19 cellular contexts compared by ENCODE assay signal in genomic region chr17:73118139-73118538, GRCh38. TPM values are rescaled to one million over a fixed set of nuclear protein-coding genes. Genes with fewer than 3 reads are reported as not detected.
"Had no signal": no experiment of that assay in that cellular context is flagged by ENCODE, and none has a peak within 500 bp of the region (broad histone marks: within the 10 kb centered on the region; RNA-seq: fewer than 3 reads in every experiment).

No MANE protein-coding gene starts in this region.

- ATAC-seq: activated CD8-positive, alpha-beta memory T cell treated with anti-CD3 and anti-CD28 coated beads, Interleukin-2, amount 10 ng/mL, durations not matched to agents 7 days and 5 days; activated T-cell treated with anti-CD3 and anti-CD28 coated beads, Interleukin-2, amount 50 U/mL, for 4 hours; PC-3 had no signal

- H3K4me3 ChIP-seq: breast epithelium, MG63, SJSA1 had no signal

- H3K27me3 ChIP-seq: breast epithelium, MG63, SJSA1 had no signal

- DNase-seq: activated B cell treated with CpG ODN at 0.5 μM for 24 hours; activated CD4-positive, alpha-beta T cell treated with anti-CD3 and anti-CD28 coated beads for 1 hour; activated CD4-positive, alpha-beta T cell treated with anti-CD3 and anti-CD28 coated beads, Interleukin-2, amount 10 ng/mL, durations not matched to agents 24 days and 14 days; activated CD4-positive, alpha-beta T cell treated with anti-CD3 and anti-CD28 coated beads, Interleukin-2, amount 50 U/mL, for 48 hours; activated CD8-positive, alpha-beta memory T cell treated with anti-CD3 and anti-CD28 coated beads, Interleukin-2, amount 10 ng/mL, durations not matched to agents 7 days and 5 days; activated gamma-delta T cell; activated naive CD4-positive, alpha-beta T cell treated with anti-CD3 and anti-CD28 coated beads, Interleukin-2, amount 10 ng/mL, durations not matched to agents 7 days and 5 days; activated naive CD8-positive, alpha-beta T cell treated with anti-CD3 and anti-CD28 coated beads for 36 hours; activated T-cell treated with anti-CD3 and anti-CD28 coated beads, Interleukin-2, amount 50 U/mL, for 4 hours; anterior cingulate cortex; central memory CD4-positive, alpha-beta T cell; MG63; MV-4-11; NCI-H510A treated with DMSO at 0.1 percent for 48 hours; PC-3; SW 1271 had no signal

- H3K9me3 ChIP-seq: breast epithelium, MG63, SJSA1 had no signal

- H3K36me3 ChIP-seq: breast epithelium, MG63, SJSA1 had no signal

- H3K27ac ChIP-seq: breast epithelium, KMS-11, SJSA1 had no signal

RNA-seq across cellular contexts. Expression of gene SSTR2, which starts 46.7 kb away (rescaled TPM):
- total RNA-seq: PC-3 had no signal
